ENCODE assay signal across 12 cellular contexts in genomic region chr14:88729159-88729558, GRCh38.
DNase-seq lines count a peak whose midpoint lies in the region; ATAC-seq and TF ChIP-seq lines count a peak whose summit lies in the region.
"Had no signal": no experiment of that assay in that cellular context is flagged by ENCODE, and none has a peak within 500 bp of the region (broad histone marks: within the 10 kb centered on the region; RNA-seq: fewer than 3 reads in every experiment).

No MANE protein-coding gene starts in this region.

- ATAC-seq in RWPE2 (ENCODE audit: low read depth) (peak; percentile 48; the same call in 1 of the 3 replicates), HG03025 (IDR thresholded peaks at IDR 0.05; ENCODE audit: low FRiP score, unreplicated experiment) (no peak)
- no peak for ATAC-seq in CD8-positive, alpha-beta T cell
- ATAC-seq: natural killer cell had no signal

- H3K27ac ChIP-seq in AG04450 (ENCODE audit: low read depth, low read length), result no peak overlapping the region
- H3K27ac ChIP-seq in RWPE2 (ENCODE audit: poor library complexity, severe bottlenecking), result no peak overlapping the region
- H3K27ac ChIP-seq in CD8-positive, alpha-beta T cell (ENCODE audit: low read depth, low read length), result no peak overlapping the region

- H3K27me3 ChIP-seq in AG04450 (ENCODE audit: control insufficient read depth, insufficient read depth, low read length) (no peaks in the 10 kb centered on the region), RWPE2 (ENCODE audit: insufficient read depth, poor library complexity, severe bottlenecking) (no peaks in the 10 kb centered on the region)
- no peaks in the 10 kb centered on the region for H3K27me3 ChIP-seq in CD8-positive, alpha-beta T cell (ENCODE audit: insufficient read depth, low read length)

- intact Hi-C loops in CD8-positive, alpha-beta T cell (cut with DNase I, micrococcal nuclease), result no loop called here

- H3K27ac Mint-ChIP-seq in CD8-positive, alpha-beta T cell, result no peak overlapping the region
- H3K27ac Mint-ChIP-seq: natural killer cell had no signal

- no peaks in the 10 kb centered on the region for H3K27me3 Mint-ChIP-seq in CD8-positive, alpha-beta T cell (ENCODE audit: low read depth)

- TF ChIP-seq CTCF in AG04450 (IDR thresholded peaks at IDR 0.05; ENCODE audit: low read depth, low read length) (peak; percentile 41), GM12874 (IDR thresholded peaks at IDR 0.05; ENCODE audit: insufficient read depth, low read depth, low read length) (0 out of 2 replicates have a peak, but pooled peaks have one; percentile 2), RWPE2 (IDR thresholded peaks at IDR 0.05; ENCODE audit: poor library complexity, severe bottlenecking) (peak; percentile 39)
- TF ChIP-seq CTCF in CD8-positive, alpha-beta T cell (IDR thresholded peaks at IDR 0.05), result no peak

- no peaks in the 10 kb centered on the region for H3K4me1 Mint-ChIP-seq in CD8-positive, alpha-beta T cell (ENCODE audit: low read depth)
- H3K4me1 Mint-ChIP-seq: natural killer cell had no signal

- no peaks in the 10 kb centered on the region for H3K9me3 ChIP-seq in AG04450 (ENCODE audit: control insufficient read depth, insufficient read depth, low read length)
- H3K9me3 ChIP-seq in RWPE2 (ENCODE audit: severe bottlenecking), result no peaks in the 10 kb centered on the region
- H3K9me3 ChIP-seq in CD8-positive, alpha-beta T cell (ENCODE audit: low read length), result no peaks in the 10 kb centered on the region

- DNase-seq in AG04450 (ENCODE audit: low read depth, low spot score) (no peak), RWPE2 (ENCODE audit: low spot score) (no peak), germinal center (ENCODE audit: low spot score) (peak; percentile 2), MV-4-11 (lab: John Stamatoyannopoulos, UW) (no peak), foreskin melanocyte (no peak)
- DNase-seq in CD8-positive, alpha-beta T cell, result no peak
- DNase-seq: Calu3; islet precursor cell; natural killer cell; stimulated activated naive CD4-positive, alpha-beta T cell had no signal

- no peaks in the 10 kb centered on the region for H3K9me3 Mint-ChIP-seq in CD8-positive, alpha-beta T cell
- H3K9me3 Mint-ChIP-seq: natural killer cell had no signal

- peaks cover 16% of the 10 kb centered on the region for H3K36me3 Mint-ChIP-seq in CD8-positive, alpha-beta T cell
- H3K36me3 Mint-ChIP-seq: natural killer cell had no signal

- H3K4me3 ChIP-seq in AG04450 (ENCODE audit: low read depth, low read length) (no peak overlapping the region), RWPE2 (ENCODE audit: severe bottlenecking) (no peak overlapping the region)
- no peak overlapping the region for H3K4me3 ChIP-seq in CD8-positive, alpha-beta T cell (ENCODE audit: low read depth, low read length)

- POLR2A ChIA-PET in AG04450 (lab: Yijun Ruan, JAX), result no interaction called here
- POLR2A ChIA-PET in CD8-positive, alpha-beta T cell (lab: Charles Lee), result no interaction called here

- CTCF ChIA-PET in AG04450 (lab: Charles Lee), result interaction anchor here (0.8 to 1.0 kb wide), 2 partner anchors 10 to 12 kb away, joined by 3 to 4 read pairs; no protein-coding TSS in a partner anchor
- CTCF ChIA-PET in CD8-positive, alpha-beta T cell (lab: Charles Lee), result no interaction called here

- H3K4me1 ChIP-seq in RWPE2 (ENCODE audit: insufficient read depth, poor library complexity, severe bottlenecking), result no peaks in the 10 kb centered on the region
- H3K4me1 ChIP-seq in CD8-positive, alpha-beta T cell (ENCODE audit: insufficient read depth, low read length), result no peaks in the 10 kb centered on the region

- no peak overlapping the region for H3K4me3 Mint-ChIP-seq in CD8-positive, alpha-beta T cell
- H3K4me3 Mint-ChIP-seq: natural killer cell had no signal

- no peaks in the 10 kb centered on the region for H3K36me3 ChIP-seq in RWPE2 (ENCODE audit: low read depth)
- no peaks in the 10 kb centered on the region for H3K36me3 ChIP-seq in CD8-positive, alpha-beta T cell (ENCODE audit: insufficient read depth, low read length)
